8 cellular contexts compared by ENCODE assay signal in the genomic region with DNA sequence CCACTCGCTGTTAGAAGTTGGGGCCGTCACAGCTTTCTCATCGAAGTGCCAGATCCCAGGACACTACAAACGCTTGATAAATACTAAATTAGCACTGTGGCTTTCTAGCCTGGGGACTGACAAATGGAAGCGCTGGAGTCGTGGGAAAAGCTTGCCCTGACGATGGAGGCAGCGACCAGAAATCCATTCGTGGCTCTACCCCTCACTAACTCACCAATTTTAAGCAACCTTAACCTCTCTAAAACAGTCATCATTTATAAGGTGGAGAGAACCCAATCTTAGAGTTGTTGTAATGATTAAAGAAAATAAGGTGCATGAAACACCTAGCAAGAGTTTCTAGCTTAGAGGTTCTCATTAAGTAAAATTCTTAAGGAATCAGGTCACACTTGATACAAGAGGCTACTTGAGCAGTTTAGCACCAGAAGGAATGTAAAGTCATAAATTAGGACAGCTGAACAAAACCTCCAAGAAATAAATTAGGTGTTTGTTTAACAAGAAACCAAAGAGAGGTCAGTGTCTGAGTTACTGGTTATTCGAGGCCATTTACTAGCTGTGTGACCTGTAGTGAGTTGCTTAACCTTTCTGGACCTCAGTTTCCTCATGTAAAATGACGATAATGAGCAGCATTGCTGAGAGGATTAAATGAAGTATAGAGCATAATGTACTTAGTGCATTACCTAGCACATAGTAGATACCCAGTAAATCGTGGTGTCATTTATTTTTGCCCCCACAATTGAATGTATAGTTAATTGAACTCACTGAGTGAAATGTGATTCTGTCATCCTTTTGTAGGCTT. TPM values are rescaled to one million over a fixed set of nuclear protein-coding genes. Genes with fewer than 3 reads are reported as not detected.
A peak's percentile ranks its signal among the peaks of the same experiment; 100 is the strongest.
DNase-seq lines count a peak whose midpoint lies in the region; ATAC-seq and TF ChIP-seq lines count a peak whose summit lies in the region.

No MANE protein-coding gene starts in this region.

- no peaks in the 10 kb centered on the region for H3K36me3 ChIP-seq in CD4-positive, alpha-beta memory T cell (ENCODE audit: insufficient read depth, low read length)
- no peaks in the 10 kb centered on the region for H3K36me3 ChIP-seq in endocrine pancreas (ENCODE audit: control insufficient read depth, insufficient read depth, low read length)
- H3K36me3 ChIP-seq in neutrophil: no peaks in the 10 kb centered on the region

- H3K4me3 Mint-ChIP-seq in CD4-positive, alpha-beta memory T cell: peak overlapping the region; percentile 75 to 90 (median 84)

- POLR2A ChIA-PET in CD4-positive, alpha-beta memory T cell (lab: Charles Lee; ENCODE audit: partially characterized antibody): interaction anchor here (0.7 to 5.2 kb wide), 24 partner anchors 9 to 510 kb away, joined by 3 to 189 read pairs (median 5); a partner anchor contains a TSS

- TF ChIP-seq CTCF in neutrophil (IDR thresholded peaks at IDR 0.05): no peak

- no peak for DNase-seq in CD4-positive, alpha-beta memory T cell
- DNase-seq in OCI-M1 (lab: John Stamatoyannopoulos, UW): peak; percentile 61
- DNase-seq in NOMO-1 treated with DMSO at 0.1 percent for 48 hours (lab: John Stamatoyannopoulos, UW; ENCODE audit: unreplicated experiment): no peak
- DNase-seq in NCI-H1105 treated with DMSO at 0.1 percent for 48 hours (lab: John Stamatoyannopoulos, UW): no peak

- peaks cover 3 to 19% of the 10 kb centered on the region in 2 donors for H3K36me3 Mint-ChIP-seq in CD4-positive, alpha-beta memory T cell

- peaks cover 42% of the 10 kb centered on the region for H3K4me1 ChIP-seq in CD4-positive, alpha-beta memory T cell (ENCODE audit: insufficient read depth, low read length)
- peaks cover 33% of the 10 kb centered on the region for H3K4me1 ChIP-seq in endocrine pancreas (ENCODE audit: control insufficient read depth, insufficient read depth, low read length)
- peaks cover 8 to 16% of the 10 kb centered on the region in 2 experiments for H3K4me1 ChIP-seq in neutrophil (ENCODE audit: control insufficient read depth in 1 of 2, insufficient read depth in 1 of 2, low read depth in 1 of 2, low read length in 1 of 2)

- peak overlapping the region; percentile 92 to 98 (median 96) for H3K27ac Mint-ChIP-seq in CD4-positive, alpha-beta memory T cell

- peak overlapping the region; percentile 83 for H3K27ac ChIP-seq in CD4-positive, alpha-beta memory T cell (ENCODE audit: low read depth, low read length)
- H3K27ac ChIP-seq in neutrophil: peak overlapping the region; percentile 84

- H3K9me3 Mint-ChIP-seq in CD4-positive, alpha-beta memory T cell: no peaks in the 10 kb centered on the region

- no peaks in the 10 kb centered on the region for H3K27me3 Mint-ChIP-seq in CD4-positive, alpha-beta memory T cell

- CTCF ChIA-PET in CD4-positive, alpha-beta memory T cell (lab: Charles Lee; ENCODE audit: partially characterized antibody): interaction anchor here (0.6 to 18.5 kb wide), 25 partner anchors 9 to 313 kb away, joined by 3 to 333 read pairs (median 4); no protein-coding TSS in a partner anchor

- no peaks in the 10 kb centered on the region for H3K9me3 ChIP-seq in CD4-positive, alpha-beta memory T cell (ENCODE audit: control insufficient read depth in 1 of 2, low read length in 2 of 2)
- no peaks in the 10 kb centered on the region for H3K9me3 ChIP-seq in endocrine pancreas (ENCODE audit: control insufficient read depth, low read length)
- H3K9me3 ChIP-seq in neutrophil: no peaks in the 10 kb centered on the region

- intact Hi-C loops in CD4-positive, alpha-beta memory T cell (cut with micrococcal nuclease): loop anchor here (1.0 to 10.0 kb wide), 7 partner anchors 25 to 1218 kb away; a partner anchor contains a TSS

- H3K4me1 Mint-ChIP-seq in CD4-positive, alpha-beta memory T cell: peaks cover 20 to 43% (median 33%) of the 10 kb centered on the region in 4 donors

- peak overlapping the region; percentile 59 to 68 for H3K4me3 ChIP-seq in CD4-positive, alpha-beta memory T cell (ENCODE audit: low read length in 2 of 2)
- H3K4me3 ChIP-seq in endocrine pancreas (ENCODE audit: control insufficient read depth, insufficient read depth, low read length) (peak overlapping the region; percentile 92), neutrophil (ENCODE audit: low read depth in 1 of 2, low read length in 1 of 2) (peak overlapping the region; percentile 76 to 81)

- H3K9ac ChIP-seq in endocrine pancreas (ENCODE audit: control insufficient read depth, insufficient read depth, low read length): peak overlapping the region; percentile 96

- H3K27me3 ChIP-seq in CD4-positive, alpha-beta memory T cell (ENCODE audit: insufficient read depth, low read length): no peaks in the 10 kb centered on the region
- H3K27me3 ChIP-seq in endocrine pancreas (ENCODE audit: control insufficient read depth, insufficient read depth, low read length) (no peaks in the 10 kb centered on the region), neutrophil (peaks cover 41% of the 10 kb centered on the region)

- no peak for ATAC-seq in HG03025 (IDR thresholded peaks at IDR 0.05; ENCODE audit: low FRiP score, unreplicated experiment)
- no peak for ATAC-seq in HG03342 (IDR thresholded peaks at IDR 0.05; ENCODE audit: unreplicated experiment)

RNA-seq across cellular contexts. Expression of a gene that starts 0.8 kb away (rescaled TPM):
- total RNA-seq in CD4-positive, alpha-beta memory T cell: 100 to 1,000 TPM; 166 to 194 TPM
- 1 to 10 TPM; 3.2 to 6.6 TPM for polyA plus RNA-seq in CD4-positive, alpha-beta memory T cell

RNA-seq across cellular contexts. Expression of a gene that starts 47.7 kb away (rescaled TPM):
- under 1 TPM; 0.09 to 0.19 TPM for total RNA-seq in CD4-positive, alpha-beta memory T cell
- polyA plus RNA-seq in CD4-positive, alpha-beta memory T cell: not detected
